ENCODE assay signal across 8 cellular contexts in genomic region chr12:98514984-98515367, GRCh38.
DNase-seq lines count a peak whose midpoint lies in the region; ATAC-seq and TF ChIP-seq lines count a peak whose summit lies in the region.

No MANE protein-coding gene starts in this region.

- H3K27ac Mint-ChIP-seq in nephron: peak overlapping the region; percentile 100

- peak overlapping the region; percentile 92 to 99 (median 99) for H3K4me3 Mint-ChIP-seq in nephron

- no peaks in the 10 kb centered on the region for H3K9me3 Mint-ChIP-seq in nephron

- peak overlapping the region; percentile 89 to 100 (median 99) for H3K27ac ChIP-seq in BLaER1 treated with 17β-estradiol and CSF1 and Interleukin-3, amounts not matched to agents 10 nM and 100 nM

- peaks cover 11 to 41% (median 35%) of the 10 kb centered on the region in 11 experiments; a peak in 20 of 22 replicates for H4K20me1 ChIP-seq in BLaER1 treated with 17β-estradiol and CSF1 and Interleukin-3, amounts not matched to agents 10 nM and 100 nM

- no peaks in the 10 kb centered on the region for H3K27me3 Mint-ChIP-seq in nephron (ENCODE audit: low read depth)

- H3K4me3 ChIP-seq in BLaER1 treated with 17β-estradiol and CSF1 and Interleukin-3, amounts not matched to agents 10 nM and 100 nM: peak overlapping the region; percentile 84 to 100 (median 96)
- H3K4me3 ChIP-seq in NT2/D1 (ENCODE audit: insufficient read length, low read depth) (peak overlapping the region; percentile 97), endocrine pancreas (ENCODE audit: control insufficient read depth, insufficient read depth, low read length) (peak overlapping the region; percentile 88)

- peaks cover 23% of the 10 kb centered on the region for H3K4me1 Mint-ChIP-seq in nephron

- H3K9me3 ChIP-seq in BLaER1 treated with 17β-estradiol and CSF1 and Interleukin-3, amounts not matched to agents 10 nM and 100 nM (replicated peaks in 1 of 11): no peaks in the 10 kb centered on the region
- H3K9me3 ChIP-seq in NT2/D1 (ENCODE audit: insufficient read depth, low read length) (no peaks in the 10 kb centered on the region), endocrine pancreas (ENCODE audit: control insufficient read depth, low read length) (no peaks in the 10 kb centered on the region)

- no peak for DNase-seq in NT2/D1 (ENCODE audit: low read depth, low spot score)
- DNase-seq in EL: no peak

- TF ChIP-seq CTCF in nephron (IDR thresholded peaks at IDR 0.05; ENCODE audit: unreplicated experiment in 3 of 3): no peak

- ATAC-seq in GM21717 (IDR thresholded peaks at IDR 0.05; ENCODE audit: unreplicated experiment) (no peak), GM21423 (IDR thresholded peaks at IDR 0.05; ENCODE audit: unreplicated experiment) (no peak), HG03196 (IDR thresholded peaks at IDR 0.05; ENCODE audit: unreplicated experiment) (no peak)

- peak overlapping the region; percentile 69 to 89 (median 85) for H3K4me2 ChIP-seq in BLaER1 treated with 17β-estradiol and CSF1 and Interleukin-3, amounts not matched to agents 10 nM and 100 nM

- peaks cover 23 to 43% (median 29%) of the 10 kb centered on the region in 10 experiments for H3K4me1 ChIP-seq in BLaER1 treated with 17β-estradiol and CSF1 and Interleukin-3, amounts not matched to agents 10 nM and 100 nM
- no peaks in the 10 kb centered on the region for H3K4me1 ChIP-seq in NT2/D1 (ENCODE audit: insufficient read depth, insufficient read length)
- no peaks in the 10 kb centered on the region for H3K4me1 ChIP-seq in endocrine pancreas (ENCODE audit: control insufficient read depth, insufficient read depth, low read length)

- no peaks in the 10 kb centered on the region for H3K27me3 ChIP-seq in BLaER1 treated with 17β-estradiol and CSF1 and Interleukin-3, amounts not matched to agents 10 nM and 100 nM
- H3K27me3 ChIP-seq in NT2/D1 (ENCODE audit: insufficient read depth, insufficient read length) (no peaks in the 10 kb centered on the region), endocrine pancreas (ENCODE audit: control insufficient read depth, insufficient read depth, low read length) (no peaks in the 10 kb centered on the region)

- H3K36me3 Mint-ChIP-seq in nephron (ENCODE audit: low read depth): peaks cover 4% of the 10 kb centered on the region

- H3K9ac ChIP-seq in BLaER1 treated with 17β-estradiol and CSF1 and Interleukin-3, amounts not matched to agents 10 nM and 100 nM: peak overlapping the region; percentile 92 to 100 (median 98)
- H3K9ac ChIP-seq in NT2/D1 (ENCODE audit: insufficient read length, low read depth): peak overlapping the region; percentile 100
- peak overlapping the region; percentile 94 for H3K9ac ChIP-seq in endocrine pancreas (ENCODE audit: control insufficient read depth, insufficient read depth, low read length)

- peaks cover 0 to 38% (median 26%) of the 10 kb centered on the region in 11 experiments; a peak in 14 of 22 replicates for H3K36me3 ChIP-seq in BLaER1 treated with 17β-estradiol and CSF1 and Interleukin-3, amounts not matched to agents 10 nM and 100 nM
- peaks cover 17% of the 10 kb centered on the region for H3K36me3 ChIP-seq in NT2/D1 (ENCODE audit: insufficient read depth, insufficient read length, low read length)
- no peaks in the 10 kb centered on the region for H3K36me3 ChIP-seq in endocrine pancreas (ENCODE audit: control insufficient read depth, insufficient read depth, low read length)
